In genomic region chr1:193537266-193538003, GRCh38 we compare ENCODE assay signal across 9 cellular contexts.
DNase-seq lines count a peak whose midpoint lies in the region; ATAC-seq lines count a peak whose summit lies in the region.
"Had no signal": no experiment of that assay in that cellular context is flagged by ENCODE, and none has a peak within 500 bp of the region (broad histone marks: within the 10 kb centered on the region; RNA-seq: fewer than 3 reads in every experiment).

No MANE protein-coding gene starts in this region.

- H3K79me2 ChIP-seq in Karpas-422 (ENCODE audit: low read length), result no peaks in the 10 kb centered on the region

- H3K4me1 ChIP-seq in Karpas-422 (ENCODE audit: low read length), result no peaks in the 10 kb centered on the region; the same call in 1 of the 2 replicates

- no peak overlapping the region for H3K4me2 ChIP-seq in Karpas-422 (ENCODE audit: low read depth, low read length, poor library complexity, severe bottlenecking)

- H3K4me3 ChIP-seq in Karpas-422 (ENCODE audit: low read length) (no peak overlapping the region), MG63 (no peak overlapping the region)

- no peaks in the 10 kb centered on the region for H3K9me2 ChIP-seq in Karpas-422 (replicated peaks; ENCODE audit: insufficient read depth, low read length)

- H4K20me1 ChIP-seq in Karpas-422 (ENCODE audit: insufficient read depth, low read depth, low read length), result no peaks in the 10 kb centered on the region

- H3K27ac ChIP-seq in epithelial cell of prostate, result peak overlapping the region; percentile 16
- no peak overlapping the region for H3K27ac ChIP-seq in Karpas-422 (ENCODE audit: low read length)
- H3K27ac ChIP-seq: HL-60 had no signal

- DNase-seq in SIG-M5 treated with dmso at 0.1 percent for 504 hours (lab: John Stamatoyannopoulos, UW; ENCODE audit: unreplicated experiment), result peak; percentile 81
- DNase-seq in epithelial cell of prostate (ENCODE audit: low read depth, low spot score), result no peak
- DNase-seq in Karpas-422, result no peak
- DNase-seq in NCI-H446 treated with DMSO at 0.1 percent for 48 hours (lab: John Stamatoyannopoulos, UW), result no peak
- DNase-seq in MG63, result no peak
- DNase-seq in NCI-H1105 (lab: John Stamatoyannopoulos, UW), result no peak

- H3K27me3 ChIP-seq in Karpas-422 (ENCODE audit: low read length) (no peaks in the 10 kb centered on the region), MG63 (no peaks in the 10 kb centered on the region)

- no peak overlapping the region for H2AFZ ChIP-seq in Karpas-422 (ENCODE audit: low read length)

- no peak overlapping the region for H3K9ac ChIP-seq in Karpas-422 (ENCODE audit: low read length)

- H3K9me3 ChIP-seq in Karpas-422 (ENCODE audit: low read length), result no peaks in the 10 kb centered on the region
- no peaks in the 10 kb centered on the region for H3K9me3 ChIP-seq in MG63

- peak; percentile 73 for ATAC-seq in GM18520 (IDR thresholded peaks at IDR 0.05; ENCODE audit: unreplicated experiment)
- ATAC-seq in HG02870 (IDR thresholded peaks at IDR 0.05; ENCODE audit: unreplicated experiment), result peak; percentile 83

- H3K36me3 ChIP-seq in Karpas-422 (ENCODE audit: insufficient read depth, low read length) (no peaks in the 10 kb centered on the region), MG63 (no peaks in the 10 kb centered on the region)
